In genomic region chr4:148056879-148057278, GRCh38 we compare ENCODE assay signal across 8 cellular contexts.
DNase-seq lines count a peak whose midpoint lies in the region; ATAC-seq and TF ChIP-seq lines count a peak whose summit lies in the region.

No MANE protein-coding gene starts in this region.

- H3K27me3 ChIP-seq in fibroblast of lung (ENCODE audit: control insufficient read depth, insufficient read depth, low read length) = no peaks in the 10 kb centered on the region
- H3K27me3 ChIP-seq in spleen (replicated peaks in 1 of 7) = no peaks in the 10 kb centered on the region

- WGBS in spleen, 5 donors = 25 to 46% (median 34%) methylated on average over 6 of the region's 6 CpGs

- intact Hi-C loops in spleen (cut with DNase I; ENCODE audit: low total_unique reads) = loop anchor here (5.0 kb wide), 1 partner anchor 1205 kb away; no protein-coding TSS in a partner anchor

- TF ChIP-seq CTCF in fibroblast of lung (conservative IDR thresholded peaks at IDR 0.05 in 1 of 2, IDR thresholded peaks at IDR 0.05 in 1 of 2; ENCODE audit: low read depth in 1 of 2, low read length in 2 of 2) (no peak), spleen (IDR thresholded peaks at IDR 0.05 in 8 of 11, conservative IDR thresholded peaks at IDR 0.05 in 3 of 11) (peak in 9 of 11 experiments; percentile 35 to 67 (median 57))

- H3K4me1 ChIP-seq in fibroblast of lung (ENCODE audit: control insufficient read depth, extremely low read depth, insufficient read depth, low read length) (no peaks in the 10 kb centered on the region), spleen (peaks cover 6 to 83% (median 38%) of the 10 kb centered on the region in 6 donors)

- H3K27ac ChIP-seq in fibroblast of lung (ENCODE audit: insufficient read depth, low read length) = no peak overlapping the region
- no peak overlapping the region for H3K27ac ChIP-seq in spleen

- H3K4me3 ChIP-seq in fibroblast of lung (replicated peaks in 1 of 4; ENCODE audit: control extremely low read depth in 1 of 4, insufficient read depth in 1 of 4, low read depth in 3 of 4, low read length in 4 of 4) (no peak overlapping the region), spleen (peak overlapping the region in 1 of 8 donors; percentile 5)

- H3K36me3 ChIP-seq in fibroblast of lung (ENCODE audit: control insufficient read depth, insufficient read depth, low read length) = no peaks in the 10 kb centered on the region
- H3K36me3 ChIP-seq in spleen = no peaks in the 10 kb centered on the region

- ATAC-seq in GM18508 (IDR thresholded peaks at IDR 0.05; ENCODE audit: insufficient read depth, unreplicated experiment) = peak; percentile 75
- peak; percentile 78 for ATAC-seq in HG02759 (IDR thresholded peaks at IDR 0.05; ENCODE audit: unreplicated experiment)

- DNase-seq in NCI-H226 = peak; percentile 63
- DNase-seq in activated CD8-positive, alpha-beta memory T cell treated with anti-CD3 and anti-CD28 coated beads for 4 hours (ENCODE audit: low read depth in 2 of 2) = peak; percentile 42 to 58
- DNase-seq in fibroblast of lung (ENCODE audit: low read depth in 2 of 2) = peak; percentile 49 to 77
- peak; percentile 87 for DNase-seq in spleen
- no peak for DNase-seq in NCI-H2196 (lab: John Stamatoyannopoulos, UW; ENCODE audit: unreplicated experiment)
- DNase-seq in NCI-H1048 (lab: John Stamatoyannopoulos, UW) = no peak

- no peaks in the 10 kb centered on the region for H3K9me3 ChIP-seq in fibroblast of lung (ENCODE audit: control insufficient read depth, insufficient read depth, low read depth, low read length)
- H3K9me3 ChIP-seq in spleen = no peaks in the 10 kb centered on the region

- no peak for TF ChIP-seq POLR2A in spleen (IDR thresholded peaks at IDR 0.05)

- H4K20me1 ChIP-seq in fibroblast of lung (ENCODE audit: control insufficient read depth, extremely low read depth, insufficient read depth, low read length) = no peaks in the 10 kb centered on the region

- H3K79me2 ChIP-seq in fibroblast of lung (ENCODE audit: control insufficient read depth, insufficient read depth, low read length) = peaks cover 2% of the 10 kb centered on the region

- no peak overlapping the region for H2AFZ ChIP-seq in fibroblast of lung (ENCODE audit: low read length)

- no peak overlapping the region for H3K4me2 ChIP-seq in fibroblast of lung (ENCODE audit: extremely low read depth, insufficient read depth, low read length)

- H3K9ac ChIP-seq in fibroblast of lung (ENCODE audit: insufficient read depth, low read length) = no peak overlapping the region

Comparison
In these comparisons a context has a peak if more than half of its experiments do, and no peak if none do; other contexts are left out.
1. DNase-seq: peak in NCI-H226 (single experiment), activated CD8-positive, alpha-beta memory T cell treated with anti-CD3 and anti-CD28 coated beads for 4 hours (2 of 2), fibroblast of lung (2 of 2) and spleen (single experiment); none in NCI-H2196 (single experiment) and NCI-H1048 (single experiment).
2. CTCF ChIP-seq: peak in spleen (9 of 11); none in fibroblast of lung (0 of 2).